ENCODE assay signal across 8 cellular contexts in genomic region chr11:119709638-119710346, GRCh38. TPM values are rescaled to one million over a fixed set of nuclear protein-coding genes. Genes with fewer than 3 reads are reported as not detected.
A peak's percentile ranks its signal among the peaks of the same experiment; 100 is the strongest.
DNase-seq lines count a peak whose midpoint lies in the region; ATAC-seq and TF ChIP-seq lines count a peak whose summit lies in the region.

No MANE protein-coding gene starts in this region.

- H3K4me3 Mint-ChIP-seq in WTC11 = 0 out of 2 replicates have a peak overlapping the region, but pooled peaks have one; percentile 4

- no peaks in the 10 kb centered on the region; the same call in 1 of the 2 replicates for H3K27me3 Mint-ChIP-seq in WTC11 (ENCODE audit: low read depth)

- TF ChIP-seq CTCF in AG10803 (conservative IDR thresholded peaks at IDR 0.05; ENCODE audit: low read length) (no peak), WTC11 (IDR thresholded peaks at IDR 0.05) (no peak), tibial nerve (IDR thresholded peaks at IDR 0.05) (no peak)

- peak; percentile 74 for DNase-seq in AG10803 (ENCODE audit: low read depth)
- DNase-seq in HT1080 (ENCODE audit: low read depth) = peak; percentile 20
- peak; percentile 53 for DNase-seq in WTC11 (ENCODE audit: low spot score)
- DNase-seq in iris pigment epithelial cell (ENCODE audit: low read depth) = peak; percentile 70
- no peak for DNase-seq in erythroblast (lab: John Stamatoyannopoulos, UW)
- no peak for DNase-seq in tibial nerve (ENCODE audit: low spot score in 2 of 2)
- DNase-seq in posterior vena cava (ENCODE audit: low spot score) = no peak
- no peak for DNase-seq in activated naive CD4-positive, alpha-beta T cell (lab: John Stamatoyannopoulos, UW)

- H3K36me3 Mint-ChIP-seq in WTC11 = 0 out of 2 replicates have a peak, but pooled peaks cover 5% of the 10 kb centered on the region

- no peak overlapping the region; the same call in 1 of the 2 replicates for H3K27ac Mint-ChIP-seq in WTC11

- peaks cover 0 to 12% (median 0%) of the 10 kb centered on the region in 4 donors for H3K4me1 ChIP-seq in tibial nerve

- TF ChIP-seq POLR2A in erythroblast (IDR thresholded peaks at IDR 0.05; ENCODE audit: low read length) = no peak
- no peak for TF ChIP-seq POLR2A in tibial nerve (IDR thresholded peaks at IDR 0.05)

- H3K36me3 ChIP-seq in tibial nerve = peaks cover 0 to 8% (median 0%) of the 10 kb centered on the region in 3 donors

- 36 to 45% methylated on average over 22 of the region's 22 CpGs for WGBS in tibial nerve, 2 donors

- no peak overlapping the region for H3K27ac ChIP-seq in tibial nerve

- H3K4me3 ChIP-seq in AG10803 (ENCODE audit: low read length) = no peak overlapping the region
- peak overlapping the region in 1 of 4 donors; percentile 6 for H3K4me3 ChIP-seq in tibial nerve

- no peaks in the 10 kb centered on the region for H3K9me3 Mint-ChIP-seq in WTC11

- no peaks in the 10 kb centered on the region for H3K9me3 ChIP-seq in tibial nerve

- ATAC-seq in WTC11 = peak; percentile 85

- CTCF ChIA-PET in WTC11 (lab: Charles Lee) = interaction anchor here (0.7 to 4.2 kb wide), 16 partner anchors 11 to 519 kb away, joined by 3 to 43 read pairs (median 4); partner anchors contain the start of gene NECTIN1

- peaks cover 69% of the 10 kb centered on the region for H3K4me1 Mint-ChIP-seq in WTC11

- H3K27me3 ChIP-seq in tibial nerve = no peaks in the 10 kb centered on the region

- POLR2A ChIA-PET in WTC11 (lab: Charles Lee) = interaction anchor here (0.6 to 1.2 kb wide), 3 partner anchors 17 to 349 kb away, joined by 3 to 8 read pairs (median 5); partner anchors contain the start of gene NECTIN1

- TF ChIP-seq EP300 in tibial nerve (IDR thresholded peaks at IDR 0.05) = no peak

- intact Hi-C loops in posterior vena cava (cut with DNase I) = no loop called here

TF ChIP-seq in WTC11, 78 proteins besides CTCF, POLR2A, EP300 and RAD21:
- TF ChIP-seq SMAD4 (CRISPR knock-in tag; IDR thresholded peaks at IDR 0.05) = no peak
- TF ChIP-seq ZNF416 (CRISPR knock-in tag; IDR thresholded peaks at IDR 0.05) = no peak
- no peak for TF ChIP-seq MYBL2 (CRISPR knock-in tag; IDR thresholded peaks at IDR 0.05)
- no peak for TF ChIP-seq ZNF671 (CRISPR knock-in tag; IDR thresholded peaks at IDR 0.05)
- no peak for TF ChIP-seq ZBTB43 (CRISPR knock-in tag; IDR thresholded peaks at IDR 0.05)
- TF ChIP-seq, protein P1, sequence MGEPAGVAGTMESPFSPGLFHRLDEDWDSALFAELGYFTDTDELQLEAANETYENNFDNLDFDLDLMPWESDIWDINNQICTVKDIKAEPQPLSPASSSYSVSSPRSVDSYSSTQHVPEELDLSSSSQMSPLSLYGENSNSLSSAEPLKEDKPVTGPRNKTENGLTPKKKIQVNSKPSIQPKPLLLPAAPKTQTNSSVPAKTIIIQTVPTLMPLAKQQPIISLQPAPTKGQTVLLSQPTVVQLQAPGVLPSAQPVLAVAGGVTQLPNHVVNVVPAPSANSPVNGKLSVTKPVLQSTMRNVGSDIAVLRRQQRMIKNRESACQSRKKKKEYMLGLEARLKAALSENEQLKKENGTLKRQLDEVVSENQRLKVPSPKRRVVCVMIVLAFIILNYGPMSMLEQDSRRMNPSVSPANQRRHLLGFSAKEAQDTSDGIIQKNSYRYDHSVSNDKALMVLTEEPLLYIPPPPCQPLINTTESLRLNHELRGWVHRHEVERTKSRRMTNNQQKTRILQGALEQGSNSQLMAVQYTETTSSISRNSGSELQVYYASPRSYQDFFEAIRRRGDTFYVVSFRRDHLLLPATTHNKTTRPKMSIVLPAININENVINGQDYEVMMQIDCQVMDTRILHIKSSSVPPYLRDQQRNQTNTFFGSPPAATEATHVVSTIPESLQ (CRISPR knock-in tag; IDR thresholded peaks at IDR 0.05) = no peak
- no peak for TF ChIP-seq SMAD3 (CRISPR knock-in tag; IDR thresholded peaks at IDR 0.05; ENCODE audit: borderline replicate concordance)
- no peak for TF ChIP-seq ERG (CRISPR knock-in tag; IDR thresholded peaks at IDR 0.05)
TF ChIP-seq in WTC11: peak in this region for 0.

RNA-seq across cellular contexts. Expression of gene NECTIN1, which starts 19.2 kb away (rescaled TPM):
- 14.8 and 18.4 TPM in 2 replicates for total RNA-seq in HT1080 (2014; rRNA removed; shearing (Covaris generic))
- polyA plus RNA-seq in HT1080 (2015; cell fraction: cytosol; rRNA removed) = 13.1 and 15.3 TPM in 2 replicates
- 9.3 and 11.1 TPM in 2 replicates for polyA plus RNA-seq in HT1080 (2015; cell fraction: nucleus; rRNA removed)
- total RNA-seq in WTC11 (2021) (68.4 to 86.2 TPM (median 69.5 TPM) in 3 replicates), tibial nerve (10 to 100 TPM in 3 of 4 donors, 1 to 10 TPM in 1; 6.0 to 29.1 (median 14.0) TPM), posterior vena cava (10 to 100 TPM; 10.6 to 11.4 TPM)

Comparison
In these comparisons a context has a peak if more than half of its experiments do, and no peak if none do; other contexts are left out.
1. DNase-seq: peak in AG10803 (single experiment), HT1080 (single experiment), WTC11 (single experiment) and iris pigment epithelial cell (single experiment); none in erythroblast (0 of 2), tibial nerve (0 of 2), posterior vena cava (single experiment) and activated naive CD4-positive, alpha-beta T cell (0 of 4).